In genomic region chr2:43726961-43727633, GRCh38 we compare ENCODE assay signal across 8 cellular contexts. TPM values are rescaled to one million over a fixed set of nuclear protein-coding genes. Genes with fewer than 3 reads are reported as not detected.
DNase-seq lines count a peak whose midpoint lies in the region; FAIRE-seq and TF ChIP-seq lines count a peak whose summit lies in the region.
"Not testable (repeated sequence)": the region's sequence is repeated elsewhere in the genome, so short reads cannot be mapped to it uniquely, and the experiment has no call there.
"Had no signal": no experiment of that assay in that cellular context is flagged by ENCODE, and none has a peak within 500 bp of the region (broad histone marks: within the 10 kb centered on the region; RNA-seq: fewer than 3 reads in every experiment).

No MANE protein-coding gene starts in this region.

- H3K27me3 Mint-ChIP-seq in astrocyte (ENCODE audit: low read depth, unreplicated experiment) = not testable (repeated sequence)

- TF ChIP-seq CTCF in astrocyte (IDR thresholded peaks at IDR 0.05; ENCODE audit: insufficient read depth, low read depth, low read length); cardiac fibroblast (IDR thresholded peaks at IDR 0.05; ENCODE audit: low read depth, low read length); fibroblast of mammary gland (conservative IDR thresholded peaks at IDR 0.05; ENCODE audit: control insufficient read depth, insufficient read depth, low read depth, low read length): not testable (repeated sequence)

- not testable (repeated sequence) for H3K9me3 ChIP-seq in astrocyte (ENCODE audit: insufficient read depth, low read depth, low read length)

- not testable (repeated sequence) for H4K20me1 ChIP-seq in astrocyte (ENCODE audit: insufficient read depth, low read length)

- not testable (repeated sequence) for H3K4me2 ChIP-seq in astrocyte (ENCODE audit: low read length)

- peaks cover 11% of the 10 kb centered on the region for H3K4me1 Mint-ChIP-seq in astrocyte (ENCODE audit: low read depth, unreplicated experiment)

- H3K27ac Mint-ChIP-seq in astrocyte (ENCODE audit: unreplicated experiment) = not testable (repeated sequence)

- not testable (repeated sequence) for H2AFZ ChIP-seq in astrocyte (ENCODE audit: low read depth, low read length)

- peaks cover 10% of the 10 kb centered on the region for H3K4me1 ChIP-seq in astrocyte (ENCODE audit: insufficient read depth, low read length)

- H3K36me3 Mint-ChIP-seq in astrocyte (ENCODE audit: low read depth, unreplicated experiment) = not testable (repeated sequence)

- not testable (repeated sequence) for DNase-seq in GM12892 (ENCODE audit: insufficient read length)
- DNase-seq in HT1080 (ENCODE audit: low read depth) (peak; percentile 46), RKO (ENCODE audit: low spot score) (peak; percentile 3), astrocyte (ENCODE audit: low read depth) (peak; percentile 50), cardiac fibroblast (ENCODE audit: low read depth in 2 of 2) (peak; percentile 30 to 76), fibroblast of mammary gland (ENCODE audit: low read depth) (peak; percentile 51), pulmonary artery endothelial cell (ENCODE audit: low read depth, low spot score) (peak; percentile 0)

- H3K9ac ChIP-seq in astrocyte (ENCODE audit: low read length) = not testable (repeated sequence)

- H3K9me3 Mint-ChIP-seq in astrocyte (ENCODE audit: unreplicated experiment) = not testable (repeated sequence)

- not testable (repeated sequence) for H3K4me3 Mint-ChIP-seq in astrocyte (ENCODE audit: unreplicated experiment)

- not testable (repeated sequence) for H3K79me2 ChIP-seq in astrocyte (ENCODE audit: insufficient read depth, low read length)

- H3K36me3 ChIP-seq in astrocyte (ENCODE audit: insufficient read depth, low read length) = not testable (repeated sequence)

- not testable (repeated sequence) for TF ChIP-seq POLR2A in GM12892 (IDR thresholded peaks at IDR 0.05; ENCODE audit: low read depth, low read length)

- H3K27me3 ChIP-seq in astrocyte (ENCODE audit: insufficient read depth, low read length) = not testable (repeated sequence)

- H3K4me3 ChIP-seq in astrocyte (ENCODE audit: insufficient read depth, low read depth, low read length); cardiac fibroblast (replicated peaks in 1 of 2; ENCODE audit: low read depth in 2 of 2, low read length in 2 of 2); fibroblast of mammary gland (ENCODE audit: control insufficient read depth, low read depth, low read length): not testable (repeated sequence)

- peak; percentile 17 for FAIRE-seq in GM12892 (lab: Jason Lieb, UNC)
- not testable (repeated sequence) for FAIRE-seq in astrocyte (lab: Jason Lieb, UNC)

- H3K27ac ChIP-seq in astrocyte (ENCODE audit: low read depth, low read length) = not testable (repeated sequence)

RNA-seq across cellular contexts. Expression of gene DYNC2LI1, which starts 46.7 kb away (rescaled TPM):
- polyA plus RNA-seq in GM12892 (2012; ENCODE audit: missing spikeins) = 21.4 TPM
- 4.8 and 7.5 TPM in 2 replicates for total RNA-seq in HT1080 (2014; rRNA removed; shearing (Covaris generic))
- 10.0 and 13.6 TPM in 2 replicates for polyA plus RNA-seq in HT1080 (2015; cell fraction: cytosol; rRNA removed)
- 25.1 and 29.7 TPM in 2 replicates for polyA plus RNA-seq in HT1080 (2015; cell fraction: nucleus; rRNA removed)
- 15.3 and 15.7 TPM in 2 replicates for total RNA-seq in astrocyte
- total RNA-seq in pulmonary artery endothelial cell = 9.1 and 11.2 TPM in 2 replicates

RNA-seq across cellular contexts. Expression of gene C1GALT1C1L, which starts 50.9 kb away (rescaled TPM):
- polyA plus RNA-seq in GM12892 (2012; ENCODE audit: missing spikeins) = not detected
- total RNA-seq in HT1080 (2014; rRNA removed; shearing (Covaris generic)) = 0.87 and 1.7 TPM in 2 replicates
- 0.79 and 2.0 TPM in 2 replicates for polyA plus RNA-seq in HT1080 (2015; cell fraction: cytosol; rRNA removed)
- polyA plus RNA-seq in HT1080 (2015; cell fraction: nucleus; rRNA removed) = 0.92 and 1.2 TPM in 2 replicates
- total RNA-seq in astrocyte (not detected in 2 replicates), pulmonary artery endothelial cell (0.18 and 0.20 TPM in 2 replicates)
- total RNA-seq: CD4-positive, alpha-beta T cell had no signal
